ENCODE assay signal across 17 cellular contexts in genomic region chr13:35693142-35693784, GRCh38.
DNase-seq lines count a peak whose midpoint lies in the region; ATAC-seq and TF ChIP-seq lines count a peak whose summit lies in the region.
"Had no signal": no experiment of that assay in that cellular context is flagged by ENCODE, and none has a peak within 500 bp of the region (broad histone marks: within the 10 kb centered on the region; RNA-seq: fewer than 3 reads in every experiment).

No MANE protein-coding gene starts in this region.

- H3K79me2 ChIP-seq in ACC112 (ENCODE audit: control insufficient read depth, insufficient read depth, low read length, unreplicated experiment): no peaks in the 10 kb centered on the region
- no peaks in the 10 kb centered on the region for H3K79me2 ChIP-seq in H9 (ENCODE audit: insufficient read depth, low read length)
- H3K79me2 ChIP-seq in fibroblast of lung (ENCODE audit: control insufficient read depth, insufficient read depth, low read length): no peaks in the 10 kb centered on the region
- H3K79me2 ChIP-seq in neural progenitor cell (ENCODE audit: low read depth): no peaks in the 10 kb centered on the region

- H3K4me2 ChIP-seq in H9 (ENCODE audit: insufficient read depth, insufficient read length, low read length) (no peak overlapping the region), fibroblast of lung (ENCODE audit: extremely low read depth, insufficient read depth, low read length) (peak overlapping the region; percentile 32), neural progenitor cell (no peak overlapping the region)

- TF ChIP-seq CTCF in H9 (conservative IDR thresholded peaks at IDR 0.05) (no peak), fibroblast of lung (conservative IDR thresholded peaks at IDR 0.05 in 1 of 2, IDR thresholded peaks at IDR 0.05 in 1 of 2; ENCODE audit: low read depth in 1 of 2, low read length in 2 of 2) (no peak), neural progenitor cell (IDR thresholded peaks at IDR 0.05) (no peak), GM13976 (IDR thresholded peaks at IDR 0.05; ENCODE audit: borderline replicate concordance, control extremely low read depth, extremely low read depth, insufficient read depth, missing control alignments) (no peak)

- H3K4me1 ChIP-seq in ACC112 (ENCODE audit: control insufficient read depth, insufficient read depth, low read length, unreplicated experiment) (no peaks in the 10 kb centered on the region), H9 (ENCODE audit: insufficient read depth, low read length) (peaks cover 6% of the 10 kb centered on the region; the same call in 1 of the 2 replicates), fibroblast of lung (ENCODE audit: control insufficient read depth, extremely low read depth, insufficient read depth, low read length) (peaks cover 8% of the 10 kb centered on the region), neural progenitor cell (peaks cover 8% of the 10 kb centered on the region)

- no CpG with 5 or more reads among the region's 9 CpGs for WGBS in H9 (ENCODE audit: extremely low coverage, insufficient read length, low lambda C conversion rate)

- POLR2A ChIA-PET in activated CD8-positive, alpha-beta T cell treated with anti-CD3 and anti-CD28 coated beads, Interleukin-2, amount 10 ng/mL, durations not matched to agents 7 days and 5 days (lab: Charles Lee): no interaction called here

- H3K36me3 Mint-ChIP-seq in H9 (ENCODE audit: insufficient read depth in 1 of 3, low read depth in 3 of 3) (no peaks in the 10 kb centered on the region), neural progenitor cell (no peaks in the 10 kb centered on the region)
- H3K36me3 Mint-ChIP-seq in activated CD8-positive, alpha-beta T cell treated with anti-CD3 and anti-CD28 coated beads, Interleukin-2, amount 10 ng/mL, durations not matched to agents 7 days and 5 days (ENCODE audit: low read depth): no peaks in the 10 kb centered on the region
- H3K36me3 Mint-ChIP-seq: CD14-positive monocyte had no signal

- H2AFZ ChIP-seq in ACC112 (ENCODE audit: low read length, unreplicated experiment): peak overlapping the region; percentile 23
- H2AFZ ChIP-seq in H9 (ENCODE audit: low read length): no peak overlapping the region
- peak overlapping the region; percentile 58 for H2AFZ ChIP-seq in fibroblast of lung (ENCODE audit: low read length)
- no peak overlapping the region for H2AFZ ChIP-seq in neural progenitor cell (replicated peaks)

- H3K4me3 ChIP-seq in ACC112 (ENCODE audit: low read depth, low read length): no peak overlapping the region
- H3K4me3 ChIP-seq in fibroblast of lung (replicated peaks in 1 of 4; ENCODE audit: control extremely low read depth in 1 of 4, insufficient read depth in 1 of 4, low read depth in 3 of 4, low read length in 4 of 4): no peak overlapping the region
- no peak overlapping the region for H3K4me3 ChIP-seq in neural progenitor cell
- H3K4me3 ChIP-seq: K562 had no signal

- CTCF ChIA-PET in activated CD8-positive, alpha-beta T cell treated with anti-CD3 and anti-CD28 coated beads, Interleukin-2, amount 10 ng/mL, durations not matched to agents 7 days and 5 days (lab: Charles Lee): no interaction called here

- no peak overlapping the region for H3K23ac ChIP-seq in H9 (ENCODE audit: insufficient read length, low read depth, low read length)

- no peak overlapping the region for H3T11ph ChIP-seq in H9 (ENCODE audit: low read length)

- H4K20me1 ChIP-seq in H9 (ENCODE audit: control insufficient read depth, insufficient read depth, insufficient read length): no peaks in the 10 kb centered on the region
- H4K20me1 ChIP-seq in fibroblast of lung (ENCODE audit: control insufficient read depth, extremely low read depth, insufficient read depth, low read length): no peaks in the 10 kb centered on the region
- no peaks in the 10 kb centered on the region for H4K20me1 ChIP-seq in neural progenitor cell (ENCODE audit: low read depth)

- no peak for ATAC-seq in HG02798 (IDR thresholded peaks at IDR 0.05; ENCODE audit: poor library complexity, unreplicated experiment)
- ATAC-seq in activated CD8-positive, alpha-beta T cell treated with anti-CD3 and anti-CD28 coated beads, Interleukin-2, amount 10 ng/mL, durations not matched to agents 7 days and 5 days: no peak
- ATAC-seq: K562 had no signal

- no peak overlapping the region for H3K14ac ChIP-seq in H9 (ENCODE audit: insufficient read depth, low read length)

- H3K27me3 ChIP-seq in ACC112 (ENCODE audit: insufficient read depth, low read length) (no peaks in the 10 kb centered on the region), H9 (ENCODE audit: insufficient read depth, low read length) (no peaks in the 10 kb centered on the region), fibroblast of lung (ENCODE audit: control insufficient read depth, insufficient read depth, low read length) (no peaks in the 10 kb centered on the region), neural progenitor cell (no peaks in the 10 kb centered on the region)

- no peak overlapping the region; a peak in 1 of 7 replicates for H3K27ac Mint-ChIP-seq in H9
- peak overlapping the region; percentile 21 for H3K27ac Mint-ChIP-seq in neural progenitor cell
- H3K27ac Mint-ChIP-seq in activated CD8-positive, alpha-beta T cell treated with anti-CD3 and anti-CD28 coated beads, Interleukin-2, amount 10 ng/mL, durations not matched to agents 7 days and 5 days: no peak overlapping the region
- H3K27ac Mint-ChIP-seq: CD14-positive monocyte had no signal

- H4K5ac ChIP-seq in H9 (ENCODE audit: insufficient read length, low read depth, low read length): no peak overlapping the region

- in situ Hi-C loops in GM13976 (cut with MboI; ENCODE audit: low sequenced_read_pairs, unreplicated experiment): no loop called here

- H3K36me3 ChIP-seq in ACC112 (ENCODE audit: insufficient read depth, low read length) (no peaks in the 10 kb centered on the region), fibroblast of lung (ENCODE audit: control insufficient read depth, insufficient read depth, low read length) (no peaks in the 10 kb centered on the region), neural progenitor cell (no peaks in the 10 kb centered on the region)

- H2BK15ac ChIP-seq in H9 (ENCODE audit: low read depth, low read length): no peak overlapping the region

- H3K9ac ChIP-seq in H9 (ENCODE audit: extremely low read depth, insufficient read length, low read length): no peak overlapping the region
- peak overlapping the region; percentile 21 for H3K9ac ChIP-seq in fibroblast of lung (ENCODE audit: insufficient read depth, low read length)
- H3K9ac ChIP-seq in neural progenitor cell: no peak overlapping the region

- H2BK20ac ChIP-seq in H9 (ENCODE audit: low read depth, low read length, poor library complexity, severe bottlenecking): no peak overlapping the region

- no peaks in the 10 kb centered on the region for H3F3A ChIP-seq in neural progenitor cell (ENCODE audit: low read depth)

- no peaks in the 10 kb centered on the region for H3K79me1 ChIP-seq in H9 (ENCODE audit: insufficient read depth, low read depth, low read length, poor library complexity, severe bottlenecking)

- H2BK120ac ChIP-seq in H9 (ENCODE audit: low read depth, low read length, poor library complexity, severe bottlenecking): no peak overlapping the region

- no peak overlapping the region for H4K8ac ChIP-seq in H9 (replicated peaks; ENCODE audit: insufficient read length, low read depth, low read length)

- no peak overlapping the region for H2BK5ac ChIP-seq in H9 (ENCODE audit: insufficient read length, low read length)

- H3K4me3 Mint-ChIP-seq in H9: no peak overlapping the region
- H3K4me3 Mint-ChIP-seq in neural progenitor cell: no peak overlapping the region
- no peak overlapping the region for H3K4me3 Mint-ChIP-seq in activated CD8-positive, alpha-beta T cell treated with anti-CD3 and anti-CD28 coated beads, Interleukin-2, amount 10 ng/mL, durations not matched to agents 7 days and 5 days
- H3K4me3 Mint-ChIP-seq: CD14-positive monocyte had no signal

- H3K4me1 Mint-ChIP-seq in H9: peaks cover 13 to 19% of the 10 kb centered on the region in 2 experiments
- peaks cover 11% of the 10 kb centered on the region for H3K4me1 Mint-ChIP-seq in neural progenitor cell
- no peaks in the 10 kb centered on the region for H3K4me1 Mint-ChIP-seq in activated CD8-positive, alpha-beta T cell treated with anti-CD3 and anti-CD28 coated beads, Interleukin-2, amount 10 ng/mL, durations not matched to agents 7 days and 5 days (ENCODE audit: low read depth)
- H3K4me1 Mint-ChIP-seq: CD14-positive monocyte had no signal

- H3K27me3 Mint-ChIP-seq in H9 (ENCODE audit: low read depth) (no peaks in the 10 kb centered on the region), neural progenitor cell (ENCODE audit: insufficient read depth, low read depth) (peaks cover 5% of the 10 kb centered on the region)
- no peaks in the 10 kb centered on the region for H3K27me3 Mint-ChIP-seq in activated CD8-positive, alpha-beta T cell treated with anti-CD3 and anti-CD28 coated beads, Interleukin-2, amount 10 ng/mL, durations not matched to agents 7 days and 5 days (ENCODE audit: low read depth)

- H2BK12ac ChIP-seq in H9 (ENCODE audit: insufficient read length, low read depth, low read length): no peak overlapping the region

- H3K4ac ChIP-seq in H9 (ENCODE audit: low read depth, low read length): no peak overlapping the region

- H3K56ac ChIP-seq in H9 (ENCODE audit: insufficient read length, low read depth, low read length): no peak overlapping the region

- H3K27ac ChIP-seq in ACC112 (ENCODE audit: low read depth, low read length) (no peak overlapping the region), H9 (ENCODE audit: insufficient read length, low read depth, low read length) (no peak overlapping the region), fibroblast of lung (ENCODE audit: insufficient read depth, low read length) (no peak overlapping the region), neural progenitor cell (no peak overlapping the region)

- no peak overlapping the region for H4K91ac ChIP-seq in H9 (ENCODE audit: insufficient read length, low read depth, low read length)

- H3K9me3 Mint-ChIP-seq in H9 (no peaks in the 10 kb centered on the region), neural progenitor cell (no peaks in the 10 kb centered on the region)
- H3K9me3 Mint-ChIP-seq in activated CD8-positive, alpha-beta T cell treated with anti-CD3 and anti-CD28 coated beads, Interleukin-2, amount 10 ng/mL, durations not matched to agents 7 days and 5 days (ENCODE audit: insufficient read depth): no peaks in the 10 kb centered on the region

- H3K23me2 ChIP-seq in H9 (ENCODE audit: insufficient read length, low read depth, low read length, poor library complexity, severe bottlenecking): no peaks in the 10 kb centered on the region

- H2AK5ac ChIP-seq in H9 (ENCODE audit: insufficient read length, low read length): no peak overlapping the region

- peak; percentile 7 for DNase-seq in H9
- peak in 1 of 2 donors; percentile 59 for DNase-seq in fibroblast of lung (ENCODE audit: low read depth in 2 of 2)
- no peak for DNase-seq in neural progenitor cell (ENCODE audit: low spot score)
- no peak for DNase-seq in activated CD8-positive, alpha-beta T cell treated with anti-CD3 and anti-CD28 coated beads, Interleukin-2, amount 10 ng/mL, durations not matched to agents 7 days and 5 days
- DNase-seq in GM13976 (ENCODE audit: low spot score): no peak
- DNase-seq: DMS 273 treated with DMSO at 0.1 percent for 48 hours, GF-D8, MV-4-11, NCI-H1417 treated with DMSO at 0.1 percent for 48 hours, NCI-H2029 treated with DMSO at 0.1 percent for 48 hours, NCI-H2171 treated with DMSO at 0.1 percent for 48 hours, NCI-H748 treated with DMSO at 0.1 percent for 48 hours, SHP77 treated with DMSO at 0.1 percent for 48 hours had no signal

- H3K18ac ChIP-seq in H9 (ENCODE audit: insufficient read length, low read depth, low read length): no peak overlapping the region

- H3K9me3 ChIP-seq in H9 (ENCODE audit: control insufficient read depth, low read depth, low read length) (no peaks in the 10 kb centered on the region), fibroblast of lung (ENCODE audit: control insufficient read depth, insufficient read depth, low read depth, low read length) (no peaks in the 10 kb centered on the region), neural progenitor cell (ENCODE audit: low read depth) (no peaks in the 10 kb centered on the region)

Comparison
In these comparisons a context has a peak if more than half of its experiments do, and no peak if none do; other contexts are left out.
1. H2AFZ ChIP-seq: peak in ACC112 (single experiment) and fibroblast of lung (single experiment); none in H9 (single experiment) and neural progenitor cell (single experiment).